Comparison of ENCODE assay signal across 18 cellular contexts in genomic region chr3:5078151-5078550, GRCh38. TPM values are rescaled to one million over a fixed set of nuclear protein-coding genes. Genes with fewer than 3 reads are reported as not detected.
A peak's percentile ranks its signal among the peaks of the same experiment; 100 is the strongest.
DNase-seq lines count a peak whose midpoint lies in the region; ATAC-seq and TF ChIP-seq lines count a peak whose summit lies in the region.
"Had no signal": no experiment of that assay in that cellular context is flagged by ENCODE, and none has a peak within 500 bp of the region (broad histone marks: within the 10 kb centered on the region; RNA-seq: fewer than 3 reads in every experiment).

No MANE protein-coding gene starts in this region.

- intact Hi-C loops in upper lobe of right lung (cut with DNase I) = no loop called here

- no peaks in the 10 kb centered on the region for H3K4me1 Mint-ChIP-seq in stimulated activated memory B cell treated with anti-CD40 and anti-IgM and Interleukin-4, amounts not matched to agents 10 μg/mL and 1 μg/mL and 100 μg/mL, for 72 hours
- H3K4me1 Mint-ChIP-seq: CD8-positive, alpha-beta memory T cell; stimulated activated effector memory CD8-positive, alpha-beta T cell treated with anti-CD3 and anti-CD28 coated beads, Interleukin-12 subunit alpha, Interleukin-12 subunit beta, amount 100 ng/mL, for 72 hours had no signal

- TF ChIP-seq CTCF in fibroblast of the aortic adventitia (IDR thresholded peaks at IDR 0.05; ENCODE audit: insufficient read depth, low read length) (no peak), upper lobe of right lung (IDR thresholded peaks at IDR 0.05) (no peak)

- H3K9me3 Mint-ChIP-seq in stimulated activated memory B cell treated with anti-CD40 and anti-IgM and Interleukin-4, amounts not matched to agents 10 μg/mL and 1 μg/mL and 100 μg/mL, for 72 hours = no peaks in the 10 kb centered on the region
- H3K9me3 Mint-ChIP-seq: activated T-cell treated with anti-CD3 and anti-CD28 coated beads, Interleukin-2, amount 50 U/mL, for 24 hours; CD8-positive, alpha-beta memory T cell; stimulated activated effector memory CD8-positive, alpha-beta T cell treated with anti-CD3 and anti-CD28 coated beads, Interleukin-12 subunit alpha, Interleukin-12 subunit beta, amount 100 ng/mL, for 72 hours; type B pancreatic cell had no signal

- peaks cover 21% of the 10 kb centered on the region for H3K27me3 Mint-ChIP-seq in stimulated activated memory B cell treated with anti-CD40 and anti-IgM and Interleukin-4, amounts not matched to agents 10 μg/mL and 1 μg/mL and 100 μg/mL, for 72 hours
- H3K27me3 Mint-ChIP-seq: activated T-cell treated with anti-CD3 and anti-CD28 coated beads, Interleukin-2, amount 50 U/mL, for 24 hours; type B pancreatic cell had no signal

- H3K9me3 ChIP-seq in adipocyte (ENCODE audit: control insufficient read depth, low read length) (no peaks in the 10 kb centered on the region), upper lobe of right lung (no peaks in the 10 kb centered on the region)
- H3K9me3 ChIP-seq: HAP-1 had no signal

- H3K4me3 ChIP-seq in adipocyte (ENCODE audit: low read length) (no peak overlapping the region), fibroblast of the aortic adventitia (ENCODE audit: low read depth, low read length) (no peak overlapping the region), upper lobe of right lung (no peak overlapping the region)
- H3K4me3 ChIP-seq: HAP-1 had no signal

- H3K27ac ChIP-seq in upper lobe of right lung = no peak overlapping the region

- DNase-seq in NCI-H524 (lab: John Stamatoyannopoulos, UW) = peak; percentile 11 to 19
- no peak for DNase-seq in NCI-H524 treated with DMSO at 0.1 percent for 48 hours (lab: John Stamatoyannopoulos, UW)
- peak; percentile 40 for DNase-seq in adipocyte (ENCODE audit: low read depth)
- peak; percentile 32 for DNase-seq in fibroblast of the aortic adventitia (ENCODE audit: low read depth)
- DNase-seq in upper lobe of right lung = no peak
- DNase-seq: activated T-cell treated with anti-CD3 and anti-CD28 coated beads, Interleukin-2, amount 50 U/mL, for 24 hours; CD8-positive, alpha-beta memory T cell; GF-D8; hippocampal formation; KG1; NCI-H1436; small intestine had no signal

- H3K9ac ChIP-seq in adipocyte (ENCODE audit: low read length) = no peak overlapping the region

- no peaks in the 10 kb centered on the region for H3K36me3 ChIP-seq in adipocyte (ENCODE audit: control insufficient read depth, insufficient read depth, low read length, severe bottlenecking)
- no peaks in the 10 kb centered on the region for H3K36me3 ChIP-seq in upper lobe of right lung
- H3K36me3 ChIP-seq: HAP-1 had no signal

- H3K27me3 ChIP-seq in adipocyte (replicated peaks; ENCODE audit: control insufficient read depth, insufficient read depth, low read length) = peaks cover 27% of the 10 kb centered on the region
- no peaks in the 10 kb centered on the region for H3K27me3 ChIP-seq in upper lobe of right lung

- H3K36me3 Mint-ChIP-seq in stimulated activated memory B cell treated with anti-CD40 and anti-IgM and Interleukin-4, amounts not matched to agents 10 μg/mL and 1 μg/mL and 100 μg/mL, for 72 hours = no peaks in the 10 kb centered on the region
- H3K36me3 Mint-ChIP-seq: CD8-positive, alpha-beta memory T cell; stimulated activated effector memory CD8-positive, alpha-beta T cell treated with anti-CD3 and anti-CD28 coated beads, Interleukin-12 subunit alpha, Interleukin-12 subunit beta, amount 100 ng/mL, for 72 hours; type B pancreatic cell had no signal

- ATAC-seq in upper lobe of right lung (peak; percentile 59), GM21576 (IDR thresholded peaks at IDR 0.05; ENCODE audit: unreplicated experiment) (no peak), HG03108 (IDR thresholded peaks at IDR 0.05; ENCODE audit: unreplicated experiment) (no peak)
- ATAC-seq in stimulated activated memory B cell treated with anti-CD40 and anti-IgM and Interleukin-4, amounts not matched to agents 10 μg/mL and 1 μg/mL and 100 μg/mL, for 72 hours = no peak
- ATAC-seq: stimulated activated effector memory CD8-positive, alpha-beta T cell treated with anti-CD3 and anti-CD28 coated beads, Interleukin-12 subunit alpha, Interleukin-12 subunit beta, amount 100 ng/mL, for 72 hours had no signal

- no peak overlapping the region for H3K27ac Mint-ChIP-seq in stimulated activated memory B cell treated with anti-CD40 and anti-IgM and Interleukin-4, amounts not matched to agents 10 μg/mL and 1 μg/mL and 100 μg/mL, for 72 hours
- H3K27ac Mint-ChIP-seq: activated T-cell treated with anti-CD3 and anti-CD28 coated beads, Interleukin-2, amount 50 U/mL, for 24 hours; CD8-positive, alpha-beta memory T cell; stimulated activated effector memory CD8-positive, alpha-beta T cell treated with anti-CD3 and anti-CD28 coated beads, Interleukin-12 subunit alpha, Interleukin-12 subunit beta, amount 100 ng/mL, for 72 hours; type B pancreatic cell had no signal

- H3K4me1 ChIP-seq in adipocyte (ENCODE audit: control insufficient read depth, insufficient read depth, low read length) = peaks cover 2% of the 10 kb centered on the region
- H3K4me1 ChIP-seq in upper lobe of right lung = no peaks in the 10 kb centered on the region

- no peak overlapping the region for H3K4me3 Mint-ChIP-seq in stimulated activated memory B cell treated with anti-CD40 and anti-IgM and Interleukin-4, amounts not matched to agents 10 μg/mL and 1 μg/mL and 100 μg/mL, for 72 hours
- H3K4me3 Mint-ChIP-seq: activated T-cell treated with anti-CD3 and anti-CD28 coated beads, Interleukin-2, amount 50 U/mL, for 24 hours; CD8-positive, alpha-beta memory T cell; stimulated activated effector memory CD8-positive, alpha-beta T cell treated with anti-CD3 and anti-CD28 coated beads, Interleukin-12 subunit alpha, Interleukin-12 subunit beta, amount 100 ng/mL, for 72 hours; type B pancreatic cell had no signal

RNA-seq across cellular contexts. Expression of gene ARL8B, which starts 43.9 kb away (rescaled TPM):
- total RNA-seq in fibroblast of the aortic adventitia (ENCODE audit: low replicate concordance) (89.0 and 92.0 TPM in 2 replicates), upper lobe of right lung (91.5 TPM)

Comparison
In these comparisons a context has a peak if more than half of its experiments do, and no peak if none do; other contexts are left out.
1. DNase-seq: peak in NCI-H524 (2 of 2), adipocyte (single experiment) and fibroblast of the aortic adventitia (single experiment); none in NCI-H524 treated with DMSO at 0.1 percent for 48 hours (single experiment) and upper lobe of right lung (single experiment).